Comparison of ENCODE assay signal across 19 cellular contexts in the genomic region with DNA sequence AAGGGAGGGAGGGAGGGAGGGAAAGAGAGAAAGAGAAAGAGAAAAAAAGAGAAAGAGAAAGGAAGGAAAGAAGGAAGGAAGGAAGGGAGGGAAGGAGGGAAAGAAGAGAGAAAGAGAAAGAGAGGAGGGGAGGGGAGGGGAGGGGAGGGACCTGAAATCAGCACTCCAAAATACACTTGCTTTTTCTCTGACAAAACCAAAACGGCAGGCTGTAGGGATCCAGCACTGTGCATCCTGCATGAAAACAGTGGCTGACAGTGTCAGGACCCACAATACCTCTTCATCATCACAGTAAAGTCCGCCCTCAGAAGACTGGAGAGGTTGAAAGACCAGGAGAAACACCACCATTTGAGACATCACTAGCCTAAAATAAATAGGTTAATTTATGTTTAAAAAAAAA.
"Had no signal": no experiment of that assay in that cellular context is flagged by ENCODE, and none has a peak within 500 bp of the region (broad histone marks: within the 10 kb centered on the region; RNA-seq: fewer than 3 reads in every experiment).

No MANE protein-coding gene starts in this region.

- DNase-seq: IMR-90, NCI-H1092, NCI-H1105 treated with DMSO at 0.1 percent for 48 hours, NCI-H1417 treated with DMSO at 0.1 percent for 48 hours, NCI-H146, NCI-H1694 treated with DMSO at 0.1 percent for 48 hours, NCI-H1930, NCI-H2081, NCI-H2107, NCI-H2227 treated with DMSO at 0.1 percent for 48 hours, NCI-H524 treated with DMSO at 0.1 percent for 48 hours, NCI-H69, NCI-H774, SHP77, SK-N-SH, SW 1271 had no signal

- H3K9me2 ChIP-seq: SK-N-SH had no signal

- H3K4me2 ChIP-seq: KMS-11, SK-N-SH had no signal

- ATAC-seq: Panc1 had no signal

- H3K27ac ChIP-seq: KMS-11, RWPE1 had no signal

- H3K9ac ChIP-seq: KMS-11, SK-N-SH had no signal

- H3K9me3 ChIP-seq: SK-N-SH had no signal
